ENCODE assay signal across 17 cellular contexts in genomic region chr6:169161572-169162167, GRCh38.
DNase-seq lines count a peak whose midpoint lies in the region; ATAC-seq and TF ChIP-seq lines count a peak whose summit lies in the region.
"Had no signal": no experiment of that assay in that cellular context is flagged by ENCODE, and none has a peak within 500 bp of the region (broad histone marks: within the 10 kb centered on the region; RNA-seq: fewer than 3 reads in every experiment).

No MANE protein-coding gene starts in this region.

- H3K4me3 ChIP-seq in ACC112 (ENCODE audit: low read depth, low read length), result no peak overlapping the region
- H3K4me3 ChIP-seq in neuronal stem cell (ENCODE audit: low read length in 2 of 2), result no peak overlapping the region
- H3K4me3 ChIP-seq: adrenal gland, transverse colon had no signal

- peak overlapping the region; percentile 57 for H3K18ac ChIP-seq in neuronal stem cell (ENCODE audit: low read length)

- H2BK120ac ChIP-seq in neuronal stem cell (ENCODE audit: low read depth, low read length), result no peak overlapping the region

- no peak overlapping the region for H3K23ac ChIP-seq in neuronal stem cell (ENCODE audit: low read depth, low read length, poor library complexity)

- TF ChIP-seq CTCF in GM13977 (IDR thresholded peaks at IDR 0.05; ENCODE audit: extremely low read depth, insufficient read depth, missing control alignments), result no peak

- no peaks in the 10 kb centered on the region for H3K79me2 ChIP-seq in ACC112 (ENCODE audit: control insufficient read depth, insufficient read depth, low read length, unreplicated experiment)

- no peaks in the 10 kb centered on the region for H3K27me3 ChIP-seq in ACC112 (ENCODE audit: insufficient read depth, low read length)
- no peaks in the 10 kb centered on the region for H3K27me3 ChIP-seq in neuronal stem cell (ENCODE audit: control insufficient read depth in 3 of 3, insufficient read depth in 3 of 3, low read depth in 1 of 3, low read length in 3 of 3)
- H3K27me3 ChIP-seq: adrenal gland, transverse colon had no signal

- no peak overlapping the region for H2AFZ ChIP-seq in ACC112 (ENCODE audit: low read length, unreplicated experiment)
- H2AFZ ChIP-seq in neuronal stem cell (ENCODE audit: low read length), result no peak overlapping the region

- H2BK12ac ChIP-seq in neuronal stem cell (ENCODE audit: low read length), result no peak overlapping the region

- H3K4me2 ChIP-seq in neuronal stem cell (ENCODE audit: insufficient read depth, low read length, poor library complexity, severe bottlenecking), result no peak overlapping the region

- H3K79me1 ChIP-seq in neuronal stem cell (ENCODE audit: low read depth, low read length), result no peaks in the 10 kb centered on the region

- no peak overlapping the region for H2BK15ac ChIP-seq in neuronal stem cell (ENCODE audit: low read length)

- no peak overlapping the region for H4K8ac ChIP-seq in neuronal stem cell (ENCODE audit: low read depth, low read length)

- peak overlapping the region; percentile 84; the same call in 1 of the 2 replicates for H3K27ac ChIP-seq in ACC112 (ENCODE audit: low read depth, low read length)
- no peak overlapping the region for H3K27ac ChIP-seq in neuronal stem cell (replicated peaks; ENCODE audit: low read length)
- H3K27ac ChIP-seq: transverse colon had no signal

- DNase-seq in GM13977 (ENCODE audit: low spot score) (peak; percentile 12), cerebellar cortex (ENCODE audit: low spot score) (peak; percentile 5), neuronal stem cell (ENCODE audit: low spot score) (no peak), HPDE6-E6E7 (ENCODE audit: extremely low spot score) (no peak), NCI-H748 treated with DMSO at 0.1 percent for 48 hours (lab: John Stamatoyannopoulos, UW) (no peak)
- DNase-seq: activated CD4-positive, alpha-beta T cell treated with anti-CD3 and anti-CD28 coated beads for 1 hour; activated effector memory CD4-positive, alpha-beta T cell treated with Interleukin-2 at 50 U/mL for 16 hours; DMS79 treated with DMSO at 0.1 percent for 48 hours; effector memory CD8-positive, alpha-beta T cell; naive thymus-derived CD8-positive, alpha-beta T cell; NCI-H69; transverse colon had no signal

- no peak overlapping the region for H2AK5ac ChIP-seq in neuronal stem cell (ENCODE audit: low read depth, low read length)

- in situ Hi-C loops in GM13977 (cut with MboI; ENCODE audit: low pct_unique_long_range_greater_than_20kb, low sequenced_read_pairs, unreplicated experiment), result no loop called here

- H2BK5ac ChIP-seq in neuronal stem cell (ENCODE audit: low read length), result no peak overlapping the region

- H3K14ac ChIP-seq in neuronal stem cell (ENCODE audit: low read length), result no peak overlapping the region

- H3K36me3 ChIP-seq in ACC112 (ENCODE audit: insufficient read depth, low read length) (no peaks in the 10 kb centered on the region), neuronal stem cell (replicated peaks in 1 of 2; ENCODE audit: control insufficient read depth in 2 of 2, insufficient read depth in 2 of 2, low read length in 2 of 2) (no peaks in the 10 kb centered on the region)
- H3K36me3 ChIP-seq: adrenal gland, transverse colon had no signal

- H4K91ac ChIP-seq in neuronal stem cell (ENCODE audit: low read depth, low read length, poor library complexity), result no peak overlapping the region

- H3K4me1 ChIP-seq in ACC112 (ENCODE audit: control insufficient read depth, insufficient read depth, low read length, unreplicated experiment), result peaks cover 23% of the 10 kb centered on the region
- peaks cover 3 to 14% of the 10 kb centered on the region in 2 donors for H3K4me1 ChIP-seq in neuronal stem cell (ENCODE audit: control insufficient read depth in 2 of 2, insufficient read depth in 1 of 2, low read depth in 1 of 2, low read length in 2 of 2)

- H3K4ac ChIP-seq in neuronal stem cell (ENCODE audit: low read length), result no peak overlapping the region

- no peak overlapping the region for H3K9ac ChIP-seq in neuronal stem cell (ENCODE audit: low read depth, low read length, poor library complexity)

- ATAC-seq in HG03045 (IDR thresholded peaks at IDR 0.05; ENCODE audit: unreplicated experiment) (no peak), HG02970 (IDR thresholded peaks at IDR 0.05; ENCODE audit: low FRiP score, unreplicated experiment) (no peak)
- ATAC-seq: effector memory CD8-positive, alpha-beta T cell; naive thymus-derived CD8-positive, alpha-beta T cell; stimulated activated effector memory CD8-positive, alpha-beta T cell treated with anti-CD3 and anti-CD28 coated beads, Interleukin-12 subunit alpha, Interleukin-12 subunit beta, amount 100 ng/mL, for 72 hours had no signal

- no CpG with 5 or more reads among the region's 13 CpGs for WGBS in neuronal stem cell (ENCODE audit: extremely low coverage in 2 of 2, insufficient read length in 2 of 2, insufficient replicate concordance in 1 of 2), 2 donors

- H3K9me3 ChIP-seq in neuronal stem cell (replicated peaks in 1 of 2; ENCODE audit: control insufficient read depth in 2 of 2, insufficient read depth in 1 of 2, low read depth in 1 of 2, low read length in 2 of 2), result no peaks in the 10 kb centered on the region
- H3K9me3 ChIP-seq: adrenal gland, transverse colon had no signal

Comparison
In these comparisons a context has a peak if more than half of its experiments do, and no peak if none do; other contexts are left out.
1. DNase-seq: peak in GM13977 (single experiment) and cerebellar cortex (single experiment); none in neuronal stem cell (single experiment), HPDE6-E6E7 (single experiment) and NCI-H748 treated with DMSO at 0.1 percent for 48 hours (single experiment).